In genomic region chr2:213232649-213233437, GRCh38 we compare ENCODE assay signal across 9 cellular contexts. TPM values are rescaled to one million over a fixed set of nuclear protein-coding genes. Genes with fewer than 3 reads are reported as not detected.
A peak's percentile ranks its signal among the peaks of the same experiment; 100 is the strongest.
DNase-seq lines count a peak whose midpoint lies in the region; ATAC-seq, FAIRE-seq and TF ChIP-seq lines count a peak whose summit lies in the region.
"Had no signal": no experiment of that assay in that cellular context is flagged by ENCODE, and none has a peak within 500 bp of the region (broad histone marks: within the 10 kb centered on the region; RNA-seq: fewer than 3 reads in every experiment).

No MANE protein-coding gene starts in this region.

- TF ChIP-seq CTCF in HL-60 (IDR thresholded peaks at IDR 0.05; ENCODE audit: insufficient read depth, low read length) (no peak), pancreas (IDR thresholded peaks at IDR 0.05) (no peak)

- H3K27me3 ChIP-seq in HL-60 (ENCODE audit: insufficient read depth, poor library complexity, severe bottlenecking) = no peaks in the 10 kb centered on the region
- no peaks in the 10 kb centered on the region for H3K27me3 ChIP-seq in naive thymus-derived CD4-positive, alpha-beta T cell (ENCODE audit: control insufficient read depth in 2 of 2, insufficient read depth in 2 of 2, low read length in 2 of 2)
- H3K27me3 ChIP-seq in pancreas = no peaks in the 10 kb centered on the region

- peaks cover 0 to 26% (median 15%) of the 10 kb centered on the region in 7 donors for H3K4me1 Mint-ChIP-seq in naive thymus-derived CD4-positive, alpha-beta T cell

- peaks cover 0 to 2% (median 0%) of the 10 kb centered on the region in 11 donors for H3K9me3 Mint-ChIP-seq in naive thymus-derived CD4-positive, alpha-beta T cell

- intact Hi-C loops in naive thymus-derived CD4-positive, alpha-beta T cell (cut with micrococcal nuclease) = no loop called here
- intact Hi-C loops in pancreas (cut with DNase I) = no loop called here

- ATAC-seq in GM21423 (IDR thresholded peaks at IDR 0.05; ENCODE audit: unreplicated experiment) = peak; percentile 91
- peak; percentile 85 for ATAC-seq in naive thymus-derived CD4-positive, alpha-beta T cell
- no peak for ATAC-seq in pancreas
- ATAC-seq: HCT116 had no signal

- H3K4me3 Mint-ChIP-seq in naive thymus-derived CD4-positive, alpha-beta T cell = peak overlapping the region in 8 of 10 donors; percentile 9 to 61 (median 34)

- no peaks in the 10 kb centered on the region for H3K9me3 ChIP-seq in naive thymus-derived CD4-positive, alpha-beta T cell (ENCODE audit: control insufficient read depth in 2 of 3, low read length in 3 of 3)
- H3K9me3 ChIP-seq in pancreas = no peaks in the 10 kb centered on the region

- no peak for FAIRE-seq in pancreas (lab: Jason Lieb, UNC)

- DNase-seq in EH (ENCODE audit: low read depth) = peak; percentile 33
- DNase-seq in HL-60 (ENCODE audit: low read depth in 1 of 2, low spot score in 1 of 2) = peak in 1 of 2 experiments; percentile 84
- peak; percentile 64 for DNase-seq in activated CD8-positive, alpha-beta memory T cell treated with anti-CD3 and anti-CD28 coated beads for 24 hours
- peak in 5 of 9 donors; percentile 6 to 19 (median 11) for DNase-seq in naive thymus-derived CD4-positive, alpha-beta T cell
- DNase-seq in anterior cingulate cortex (lab: John Stamatoyannopoulos, UW) = no peak
- no peak for DNase-seq in pancreas
- DNase-seq in HuH-7.5 (ENCODE audit: low spot score) = no peak

- no peaks in the 10 kb centered on the region for H3K36me3 ChIP-seq in naive thymus-derived CD4-positive, alpha-beta T cell (ENCODE audit: control insufficient read depth in 2 of 3, insufficient read depth in 3 of 3, low read length in 3 of 3)
- H3K36me3 ChIP-seq in pancreas = no peaks in the 10 kb centered on the region

- H3K27ac ChIP-seq in HL-60 (replicated peaks) = peak overlapping the region; percentile 75
- peak overlapping the region; percentile 37 for H3K27ac ChIP-seq in naive thymus-derived CD4-positive, alpha-beta T cell (ENCODE audit: low read depth, low read length)
- no peak overlapping the region for H3K27ac ChIP-seq in pancreas

- H3K36me3 Mint-ChIP-seq in naive thymus-derived CD4-positive, alpha-beta T cell = no peaks in the 10 kb centered on the region

- CTCF ChIA-PET in naive thymus-derived CD4-positive, alpha-beta T cell (lab: Charles Lee) = no interaction called here

- POLR2A ChIA-PET in naive thymus-derived CD4-positive, alpha-beta T cell (lab: Charles Lee) = no interaction called here

- H3K27me3 Mint-ChIP-seq in naive thymus-derived CD4-positive, alpha-beta T cell = peaks cover 13 to 28% (median 17%) of the 10 kb centered on the region in 5 donors

- H3K4me3 ChIP-seq in HL-60 (replicated peaks; ENCODE audit: insufficient read depth, low read length) (no peak overlapping the region), pancreas (no peak overlapping the region)
- no peak overlapping the region for H3K4me3 ChIP-seq in naive thymus-derived CD4-positive, alpha-beta T cell (ENCODE audit: low read length)

- no peaks in the 10 kb centered on the region for H3K4me1 ChIP-seq in naive thymus-derived CD4-positive, alpha-beta T cell (ENCODE audit: control insufficient read depth in 2 of 2, insufficient read depth in 2 of 2, low read length in 2 of 2)
- H3K4me1 ChIP-seq in pancreas = no peaks in the 10 kb centered on the region

- WGBS in pancreas, 2 donors = 48 to 51% methylated on average over 8 of the region's 8 CpGs

- peak overlapping the region in 6 of 9 donors; percentile 21 to 81 (median 62) for H3K27ac Mint-ChIP-seq in naive thymus-derived CD4-positive, alpha-beta T cell

RNA-seq across cellular contexts. Expression of gene SPAG16, which starts 51.4 kb away (rescaled TPM):
- 1 to 10 TPM; 4.7 to 9.7 (median 6.2) TPM for total RNA-seq in naive thymus-derived CD4-positive, alpha-beta T cell
- polyA plus RNA-seq in naive thymus-derived CD4-positive, alpha-beta T cell = 10 to 100 TPM; 11.7 to 20.2 TPM
- 10 to 100 TPM in 5 of 6 donors, 1 to 10 TPM in 1; 9.7 to 21.9 (median 11.6) TPM for total RNA-seq in pancreas
- 10 to 100 TPM; 11.1 to 25.7 TPM for polyA plus RNA-seq in pancreas

Comparison
In these comparisons a context has a peak if more than half of its experiments do, and no peak if none do; other contexts are left out.
1. DNase-seq: peak in EH (single experiment), activated CD8-positive, alpha-beta memory T cell treated with anti-CD3 and anti-CD28 coated beads for 24 hours (single experiment) and naive thymus-derived CD4-positive, alpha-beta T cell (5 of 9); none in anterior cingulate cortex (0 of 58), pancreas (0 of 6) and HuH-7.5 (single experiment).
2. ATAC-seq: peak in GM21423 (single experiment) and naive thymus-derived CD4-positive, alpha-beta T cell (single experiment); none in pancreas (0 of 4).
3. H3K27ac ChIP-seq: peak in HL-60 (single experiment) and naive thymus-derived CD4-positive, alpha-beta T cell (single experiment); none in pancreas (0 of 4).